8 cellular contexts compared by ENCODE assay signal in genomic region chr14:60724080-60724618, GRCh38. TPM values are rescaled to one million over a fixed set of nuclear protein-coding genes. Genes with fewer than 3 reads are reported as not detected.
DNase-seq lines count a peak whose midpoint lies in the region; ATAC-seq and TF ChIP-seq lines count a peak whose summit lies in the region.

TSS of gene SIX4 (minus strand) at chr14:60724351. CDS start at chr14:60724074, 277 bp downstream.

- H3K4me1 ChIP-seq in tibial artery, result peaks cover 0 to 22% (median 9%) of the 10 kb centered on the region in 4 donors

- H3K27ac Mint-ChIP-seq in activated CD4-positive, alpha-beta T cell treated with anti-CD3 and anti-CD28 coated beads, Interleukin-2, amount 10 ng/mL, durations not matched to agents 24 days and 14 days, result peak within 1 kb of the TSS; percentile 60
- H3K27ac Mint-ChIP-seq in WTC11 (peak within 1 kb of the TSS; percentile 99), mesothelial cell of epicardium (peak within 1 kb of the TSS; percentile 98)

- H3K4me3 ChIP-seq in tibial artery, result peak within 1 kb of the TSS; percentile 71 to 76

- intact Hi-C loops in activated CD4-positive, alpha-beta T cell treated with anti-CD3 and anti-CD28 coated beads, Interleukin-2, amount 10 ng/mL, durations not matched to agents 24 days and 14 days (cut with micrococcal nuclease), result loop anchor here (1.0 to 10.0 kb wide), 4 partner anchors 10 to 471 kb away; partner anchors contain the start of gene MNAT1
- intact Hi-C loops in tibial artery (cut with DNase I; ENCODE audit: low total_unique reads), result loop anchor here (5.0 kb wide), 1 partner anchor 72 kb away; no protein-coding TSS in a partner anchor

- DNase-seq in activated CD4-positive, alpha-beta T cell treated with anti-CD3 and anti-CD28 coated beads, Interleukin-2, amount 10 ng/mL, durations not matched to agents 24 days and 14 days, result peak; percentile 63
- DNase-seq in activated CD4-positive, alpha-beta T cell treated with anti-CD3 and anti-CD28 coated beads for 4 hours, result no peak
- DNase-seq in NCI-H2107 treated with DMSO at 0.1 percent for 48 hours (lab: John Stamatoyannopoulos, UW; ENCODE audit: unreplicated experiment), result peak; percentile 100
- DNase-seq in WTC11 (ENCODE audit: low spot score), result peak; percentile 86
- no peak for DNase-seq in epithelial cell of prostate (ENCODE audit: low read depth, low spot score)
- peak; percentile 45 to 71 for DNase-seq in mesothelial cell of epicardium (ENCODE audit: low spot score in 2 of 2, unreplicated experiment in 2 of 2)
- peak; percentile 67 to 86 for DNase-seq in tibial artery

- CTCF ChIA-PET in WTC11 (lab: Charles Lee), result interaction anchor here (0.6 to 1.0 kb wide), 2 partner anchors 70 to 149 kb away, joined by 3 to 5 read pairs; no protein-coding TSS in a partner anchor

- H3K9me3 Mint-ChIP-seq in activated CD4-positive, alpha-beta T cell treated with anti-CD3 and anti-CD28 coated beads, Interleukin-2, amount 10 ng/mL, durations not matched to agents 24 days and 14 days, result peaks cover 12% of the 10 kb centered on the region
- 0 out of 2 replicates have a peak, but pooled peaks cover 4% of the 10 kb centered on the region for H3K9me3 Mint-ChIP-seq in WTC11
- H3K9me3 Mint-ChIP-seq in mesothelial cell of epicardium, result no peaks in the 10 kb centered on the region

- H3K27me3 Mint-ChIP-seq in activated CD4-positive, alpha-beta T cell treated with anti-CD3 and anti-CD28 coated beads, Interleukin-2, amount 10 ng/mL, durations not matched to agents 24 days and 14 days, result peaks cover 76% of the 10 kb centered on the region
- no peaks in the 10 kb centered on the region for H3K27me3 Mint-ChIP-seq in WTC11 (ENCODE audit: low read depth)
- H3K27me3 Mint-ChIP-seq in mesothelial cell of epicardium (ENCODE audit: low read depth), result peaks cover 7% of the 10 kb centered on the region

- H3K4me3 Mint-ChIP-seq in activated CD4-positive, alpha-beta T cell treated with anti-CD3 and anti-CD28 coated beads, Interleukin-2, amount 10 ng/mL, durations not matched to agents 24 days and 14 days, result peak within 1 kb of the TSS; percentile 90
- H3K4me3 Mint-ChIP-seq in WTC11, result peak within 1 kb of the TSS; percentile 96
- H3K4me3 Mint-ChIP-seq in mesothelial cell of epicardium, result peak within 1 kb of the TSS; percentile 93

- peak within 1 kb of the TSS; percentile 50 for H3K27ac ChIP-seq in epithelial cell of prostate
- peak within 1 kb of the TSS; percentile 77 to 88 for H3K27ac ChIP-seq in tibial artery

- no peak for TF ChIP-seq CTCF in WTC11 (IDR thresholded peaks at IDR 0.05)
- no peak for TF ChIP-seq CTCF in mesothelial cell of epicardium (IDR thresholded peaks at IDR 0.05; ENCODE audit: unreplicated experiment)
- no peak for TF ChIP-seq CTCF in tibial artery (IDR thresholded peaks at IDR 0.05)

- no peaks in the 10 kb centered on the region for H3K36me3 ChIP-seq in tibial artery

- peaks cover 24% of the 10 kb centered on the region for H3K4me1 Mint-ChIP-seq in activated CD4-positive, alpha-beta T cell treated with anti-CD3 and anti-CD28 coated beads, Interleukin-2, amount 10 ng/mL, durations not matched to agents 24 days and 14 days
- H3K4me1 Mint-ChIP-seq in WTC11 (peaks cover 34% of the 10 kb centered on the region), mesothelial cell of epicardium (peaks cover 20% of the 10 kb centered on the region)

- no peaks in the 10 kb centered on the region for H3K9me3 ChIP-seq in tibial artery

- POLR2A ChIA-PET in WTC11 (lab: Charles Lee), result interaction anchor here (1.0 to 3.3 kb wide), 3 partner anchors 9 to 515 kb away, joined by 3 to 12 read pairs (median 5); partner anchors contain the start of genes SLC38A6 and TRMT5

- peak; percentile 45 for ATAC-seq in HG03045 (IDR thresholded peaks at IDR 0.05; ENCODE audit: unreplicated experiment)
- peak; percentile 84 for ATAC-seq in WTC11

- H3K27me3 ChIP-seq in tibial artery, result peaks cover 0 to 3% of the 10 kb centered on the region in 2 donors

- peaks cover 3% of the 10 kb centered on the region for H3K36me3 Mint-ChIP-seq in activated CD4-positive, alpha-beta T cell treated with anti-CD3 and anti-CD28 coated beads, Interleukin-2, amount 10 ng/mL, durations not matched to agents 24 days and 14 days (ENCODE audit: low read depth)
- H3K36me3 Mint-ChIP-seq in WTC11, result peaks cover 17% of the 10 kb centered on the region
- no peaks in the 10 kb centered on the region for H3K36me3 Mint-ChIP-seq in mesothelial cell of epicardium

TF ChIP-seq in WTC11, 78 proteins besides CTCF, POLR2A, EP300 and RAD21:
- TF ChIP-seq SP1 (CRISPR knock-in tag; conservative IDR thresholded peaks at IDR 0.05), result peak; percentile 66
- TF ChIP-seq TEAD1 (CRISPR knock-in tag; IDR thresholded peaks at IDR 0.05), result peak; percentile 52; the same call in 1 of the 2 replicates
- TF ChIP-seq ZNF512 (CRISPR knock-in tag; IDR thresholded peaks at IDR 0.05; ENCODE audit: borderline replicate concordance), result peak; percentile 77; the same call in 1 of the 2 replicates
- peak; percentile 36; the same call in 1 of the 2 replicates for TF ChIP-seq CREM (CRISPR knock-in tag; IDR thresholded peaks at IDR 0.05)
- peak; percentile 25; the same call in 1 of the 2 replicates for TF ChIP-seq USF1 (CRISPR knock-in tag; IDR thresholded peaks at IDR 0.05)
- TF ChIP-seq ZNF281 (CRISPR knock-in tag; IDR thresholded peaks at IDR 0.05), result 0 out of 2 replicates have a peak, but pooled peaks have one; percentile 54
- no peak for TF ChIP-seq IRF2 (CRISPR knock-in tag; IDR thresholded peaks at IDR 0.05; ENCODE audit: borderline replicate concordance, low read depth)
- no peak for TF ChIP-seq USF2 (CRISPR knock-in tag; IDR thresholded peaks at IDR 0.05)
- peak; percentile 48; the same call in 1 of the 2 replicates for TF ChIP-seq MYBL2 (CRISPR knock-in tag; IDR thresholded peaks at IDR 0.05)
- TF ChIP-seq ZNF317 (CRISPR knock-in tag; IDR thresholded peaks at IDR 0.05; ENCODE audit: borderline replicate concordance, low read depth), result peak; percentile 76
TF ChIP-seq in WTC11: peak in this region for 8.

RNA-seq across cellular contexts. Expression of gene SIX4, which starts in this region (rescaled TPM):
- total RNA-seq in activated CD4-positive, alpha-beta T cell treated with anti-CD3 and anti-CD28 coated beads, Interleukin-2, amount 10 ng/mL, durations not matched to agents 24 days and 14 days, result 0.23 and 0.52 TPM in 2 replicates
- total RNA-seq in WTC11 (2021), result 40.0 to 41.8 TPM (median 41.6 TPM) in 3 replicates
- total RNA-seq in mesothelial cell of epicardium, result 17.4 to 18.0 TPM (median 17.9 TPM) in 3 replicates

Comparison
In these comparisons a context has a peak if more than half of its experiments do, and no peak if none do; other contexts are left out.
1. RNA of gene SIX4 (total RNA-seq): 40.0 to 41.8 TPM in WTC11 and 17.4 to 18.0 TPM in mesothelial cell of epicardium; 0.23 to 0.52 TPM in activated CD4-positive, alpha-beta T cell treated with anti-CD3 and anti-CD28 coated beads, Interleukin-2, amount 10 ng/mL, durations not matched to agents 24 days and 14 days; every median in the first group is over 10 times any median in the second.
2. Peak in DNase-seq in activated CD4-positive, alpha-beta T cell treated with anti-CD3 and anti-CD28 coated beads, Interleukin-2, amount 10 ng/mL, durations not matched to agents 24 days and 14 days; RNA of the gene not detected or under 1 TPM.
3. DNase-seq: peak in NCI-H2107 treated with DMSO at 0.1 percent for 48 hours (single experiment), WTC11 (single experiment), mesothelial cell of epicardium (2 of 2) and tibial artery (2 of 2); none in activated CD4-positive, alpha-beta T cell treated with anti-CD3 and anti-CD28 coated beads for 4 hours (0 of 2) and epithelial cell of prostate (single experiment).
4. Peak in every context shown above with its lines, with median percentiles within 50 percentile points of each other: H3K27ac Mint-ChIP-seq and H3K4me3 Mint-ChIP-seq.